ENCODE assay signal across 10 cellular contexts in genomic region chr7:142303650-142304049, GRCh38. TPM values are rescaled to one million over a fixed set of nuclear protein-coding genes. Genes with fewer than 3 reads are reported as not detected.
DNase-seq lines count a peak whose midpoint lies in the region; ATAC-seq and TF ChIP-seq lines count a peak whose summit lies in the region.
"Had no signal": no experiment of that assay in that cellular context is flagged by ENCODE, and none has a peak within 500 bp of the region (broad histone marks: within the 10 kb centered on the region; RNA-seq: fewer than 3 reads in every experiment).

No MANE protein-coding gene starts in this region.

- H3K27me3 Mint-ChIP-seq in Calu3 (ENCODE audit: unreplicated experiment), result peaks cover 83% of the 10 kb centered on the region

- H3K27ac ChIP-seq in effector memory CD4-positive, alpha-beta T cell (ENCODE audit: insufficient read depth, low read length, poor library complexity, severe bottlenecking), result no peak overlapping the region
- no peak overlapping the region for H3K27ac ChIP-seq in gastrocnemius medialis

- H3K4me1 Mint-ChIP-seq in Calu3 (ENCODE audit: low read depth, unreplicated experiment), result no peaks in the 10 kb centered on the region
- H3K4me1 Mint-ChIP-seq: activated B cell treated with CpG ODN at 0.5 μM for 24 hours had no signal

- H3K27ac Mint-ChIP-seq in Calu3 (ENCODE audit: unreplicated experiment), result no peak overlapping the region
- H3K27ac Mint-ChIP-seq: activated B cell treated with CpG ODN at 0.5 μM for 24 hours had no signal

- peak; percentile 17 for TF ChIP-seq CTCF in Calu3 (IDR thresholded peaks at IDR 0.05; ENCODE audit: unreplicated experiment)
- peak in 1 of 5 experiments; percentile 24 for TF ChIP-seq CTCF in gastrocnemius medialis (IDR thresholded peaks at IDR 0.05 in 4 of 5, conservative IDR thresholded peaks at IDR 0.05 in 1 of 5)

- no peaks in the 10 kb centered on the region for H3K4me1 ChIP-seq in effector memory CD4-positive, alpha-beta T cell (ENCODE audit: control insufficient read depth, insufficient read depth, low read length, poor library complexity, severe bottlenecking)
- no peaks in the 10 kb centered on the region for H3K4me1 ChIP-seq in gastrocnemius medialis

- H3K4me3 Mint-ChIP-seq in Calu3 (ENCODE audit: low read depth, unreplicated experiment), result no peak overlapping the region
- H3K4me3 Mint-ChIP-seq: activated B cell treated with CpG ODN at 0.5 μM for 24 hours had no signal

- no peak for DNase-seq in Calu3
- peak; percentile 51 for DNase-seq in RPMI8226
- DNase-seq in iPS-NIHi7 (ENCODE audit: extremely low spot score), result peak; percentile 65
- DNase-seq in effector memory CD4-positive, alpha-beta T cell, result no peak
- DNase-seq in gastrocnemius medialis, result no peak
- DNase-seq in AG20443 (ENCODE audit: low spot score), result no peak
- DNase-seq: activated B cell treated with CpG ODN at 0.5 μM for 24 hours, GOT3 had no signal

- no peak for TF ChIP-seq POLR2A in gastrocnemius medialis (IDR thresholded peaks at IDR 0.05)

- CTCF ChIA-PET in Calu3 (lab: Charles Lee), result interaction anchor here (0.7 to 1.4 kb wide), 4 partner anchors 12 to 754 kb away, joined by 3 to 6 read pairs (median 4); no protein-coding TSS in a partner anchor

- no peaks in the 10 kb centered on the region for H3K9me3 ChIP-seq in effector memory CD4-positive, alpha-beta T cell (ENCODE audit: control insufficient read depth, low read length)
- no peaks in the 10 kb centered on the region for H3K9me3 ChIP-seq in gastrocnemius medialis

- H3K36me3 ChIP-seq in effector memory CD4-positive, alpha-beta T cell (ENCODE audit: control insufficient read depth, insufficient read depth, low read length), result no peaks in the 10 kb centered on the region
- no peaks in the 10 kb centered on the region for H3K36me3 ChIP-seq in gastrocnemius medialis

- intact Hi-C loops in Calu3 (cut with micrococcal nuclease; ENCODE audit: unreplicated experiment), result no loop called here
- intact Hi-C loops in gastrocnemius medialis (cut with DNase I; ENCODE audit: low total_unique reads), result no loop called here

- in situ Hi-C loops in gastrocnemius medialis (cut with MboI; ENCODE audit: low sequenced_read_pairs in 4 of 4), result no loop called here

- ATAC-seq in GM21786 (IDR thresholded peaks at IDR 0.05; ENCODE audit: unreplicated experiment) (peak; percentile 44), GM21576 (IDR thresholded peaks at IDR 0.05; ENCODE audit: unreplicated experiment) (no peak), gastrocnemius medialis (no peak)

- no TSS peak for BruUV-seq in Calu3 (replicated peaks; lab: Mats Ljungman, UMichigan)

- no peaks in the 10 kb centered on the region for H3K36me3 Mint-ChIP-seq in Calu3 (ENCODE audit: insufficient read depth, unreplicated experiment)

- H3K27me3 ChIP-seq in effector memory CD4-positive, alpha-beta T cell (replicated peaks; ENCODE audit: control insufficient read depth, insufficient read depth, low read length, poor library complexity, severe bottlenecking), result peaks cover 4% of the 10 kb centered on the region
- H3K27me3 ChIP-seq in gastrocnemius medialis, result no peaks in the 10 kb centered on the region

- no peak overlapping the region for H3K4me3 ChIP-seq in effector memory CD4-positive, alpha-beta T cell (ENCODE audit: insufficient read depth, low read depth, low read length, poor library complexity, severe bottlenecking)
- H3K4me3 ChIP-seq in gastrocnemius medialis, result no peak overlapping the region

- no peaks in the 10 kb centered on the region for H3K9me3 Mint-ChIP-seq in Calu3 (ENCODE audit: low read depth, unreplicated experiment)
- H3K9me3 Mint-ChIP-seq: activated B cell treated with CpG ODN at 0.5 μM for 24 hours had no signal

RNA-seq across cellular contexts. Expression of gene PRSS58, which starts 45.8 kb away (rescaled TPM):
- total RNA-seq in Calu3 (2022) (not detected in 2 replicates), gastrocnemius medialis (not detected)
- total RNA-seq: activated B cell treated with CpG ODN at 0.5 μM for 24 hours had no signal

Comparison
In these comparisons a context has a peak if more than half of its experiments do, and no peak if none do; other contexts are left out.
1. DNase-seq: peak in RPMI8226 (single experiment) and iPS-NIHi7 (single experiment); none in Calu3 (single experiment), effector memory CD4-positive, alpha-beta T cell (0 of 3), gastrocnemius medialis (0 of 2) and AG20443 (single experiment).